Comparison of ENCODE assay signal across 10 cellular contexts in genomic region chr10:71325258-71325657, GRCh38.
"Had no signal": no experiment of that assay in that cellular context is flagged by ENCODE, and none has a peak within 500 bp of the region (broad histone marks: within the 10 kb centered on the region; RNA-seq: fewer than 3 reads in every experiment).

No MANE protein-coding gene starts in this region.

- FAIRE-seq: HepG2, K562 had no signal

- H3K9me3 ChIP-seq: HAP-1 had no signal

- DNase-seq: GM23248, GOT3, H7, HFFc6, IMR-90 had no signal

- ATAC-seq: HCT116, HepG2, K562 had no signal

- H3K27ac ChIP-seq: GM23248, HL-60 had no signal

- H3K4me3 ChIP-seq: GM23248, HAP-1, K562 had no signal

- H3K4me1 ChIP-seq: HAP-1 had no signal
